1 cellular context compared by ENCODE assay signal in the genomic region with DNA sequence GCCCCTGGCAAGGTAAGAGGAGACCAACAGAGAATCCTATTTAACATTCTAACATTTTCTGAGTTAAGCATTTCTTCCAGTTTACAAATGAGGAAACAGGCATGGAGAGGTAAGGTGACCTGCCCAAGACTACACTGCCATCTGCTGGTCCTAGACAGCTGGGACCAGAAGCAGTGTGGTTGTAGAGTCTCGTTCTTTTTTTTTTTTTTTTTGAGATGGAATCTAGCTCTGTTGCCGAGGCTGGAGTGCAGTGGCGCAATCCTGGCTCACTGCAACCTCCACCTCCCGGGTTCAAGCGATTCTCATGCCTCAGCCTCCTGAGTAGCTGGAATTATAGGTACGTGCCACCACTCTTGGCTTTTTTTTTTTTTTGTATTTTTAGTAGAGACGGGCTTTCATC.
TF ChIP-seq lines count a peak whose summit lies in the region.

No MANE protein-coding gene starts in this region.

TF ChIP-seq in HEK293, 187 proteins besides CTCF, POLR2A, EP300 and RAD21 (continued from another document):
- TF ChIP-seq GLIS1 (tag by site-specific recombination; IDR thresholded peaks at IDR 0.05) (0 out of 2 replicates have a peak, but pooled peaks have one; percentile 8), ZBTB17 (tag by site-specific recombination; IDR thresholded peaks at IDR 0.05) (peak; percentile 52), ZNF2 (tag by site-specific recombination; IDR thresholded peaks at IDR 0.05) (peak; percentile 70; the same call in 1 of the 2 replicates), ZNF600 (tag by site-specific recombination; IDR thresholded peaks at IDR 0.05) (0 out of 2 replicates have a peak, but pooled peaks have one; percentile 10), ZNF654 (tag by site-specific recombination; IDR thresholded peaks at IDR 0.05; ENCODE audit: low read depth) (peak; percentile 94)
